24 cellular contexts compared by ENCODE assay signal in the genomic region with DNA sequence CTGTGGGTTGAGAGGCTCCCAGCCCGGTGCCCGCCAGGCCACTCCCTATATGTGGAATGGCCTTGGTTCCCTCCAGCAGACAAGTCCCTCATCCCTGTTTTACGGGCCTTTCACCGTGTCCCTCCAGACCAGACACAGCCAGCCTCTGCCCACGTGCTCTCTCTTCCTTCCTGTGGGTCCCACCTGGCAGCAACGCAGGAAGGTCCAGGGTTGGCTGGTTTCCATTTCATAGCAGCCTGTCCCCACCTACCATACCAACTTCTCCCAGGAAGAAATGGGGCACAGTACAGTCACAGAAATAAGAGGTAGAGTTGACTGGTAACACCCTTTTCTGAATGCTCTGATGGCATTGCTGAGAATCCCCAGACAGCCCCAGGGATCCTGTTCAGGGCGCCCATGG. TPM values are rescaled to one million over a fixed set of nuclear protein-coding genes. Genes with fewer than 3 reads are reported as not detected.
A peak's percentile ranks its signal among the peaks of the same experiment; 100 is the strongest.
DNase-seq lines count a peak whose midpoint lies in the region; ATAC-seq lines count a peak whose summit lies in the region.
"Had no signal": no experiment of that assay in that cellular context is flagged by ENCODE, and none has a peak within 500 bp of the region (broad histone marks: within the 10 kb centered on the region; RNA-seq: fewer than 3 reads in every experiment).

No MANE protein-coding gene starts in this region.

- no peak overlapping the region for H3K4me3 ChIP-seq in CD4-positive, CD25-positive, alpha-beta regulatory T cell (ENCODE audit: low read depth, low read length)
- no peak overlapping the region for H3K4me3 ChIP-seq in naive thymus-derived CD4-positive, alpha-beta T cell (ENCODE audit: low read length)
- H3K4me3 ChIP-seq: adrenal gland, mucosa of descending colon, skin epidermis, transverse colon had no signal

- H3K27ac Mint-ChIP-seq in T-helper 1 cell treated with Interleukin-12 subunit alpha and Interleukin-12 subunit beta and Interleukin-4 antibody, amounts not matched to agents 30 μg/mL and 1 μg/mL, for 36 hours, result peak overlapping the region; percentile 29
- H3K27ac Mint-ChIP-seq in CD4-positive, CD25-positive, alpha-beta regulatory T cell, result peak overlapping the region; percentile 85 to 95 (median 85)
- H3K27ac Mint-ChIP-seq in activated T-helper 17 cell treated with anti-CD3 and anti-CD28 coated beads, Interleukin-2, amount 50 U/mL, for 72 hours, result peak overlapping the region; percentile 85
- H3K27ac Mint-ChIP-seq in naive thymus-derived CD4-positive, alpha-beta T cell, result peak overlapping the region; percentile 58 to 99 (median 87)

- peaks cover 33% of the 10 kb centered on the region for H3K4me1 ChIP-seq in CD4-positive, CD25-positive, alpha-beta regulatory T cell (ENCODE audit: control insufficient read depth, insufficient read depth, low read length, poor library complexity, severe bottlenecking)
- peaks cover 17 to 44% of the 10 kb centered on the region in 2 donors for H3K4me1 ChIP-seq in naive thymus-derived CD4-positive, alpha-beta T cell (ENCODE audit: control insufficient read depth in 2 of 2, insufficient read depth in 2 of 2, low read length in 2 of 2)
- H3K4me1 ChIP-seq: adrenal gland, transverse colon had no signal

- intact Hi-C loops in naive thymus-derived CD4-positive, alpha-beta T cell (cut with micrococcal nuclease), result no loop called here

- peak overlapping the region; percentile 10 for H3K4me3 Mint-ChIP-seq in T-helper 1 cell treated with Interleukin-12 subunit alpha and Interleukin-12 subunit beta and Interleukin-4 antibody, amounts not matched to agents 30 μg/mL and 1 μg/mL, for 36 hours
- H3K4me3 Mint-ChIP-seq in CD4-positive, CD25-positive, alpha-beta regulatory T cell, result peak overlapping the region in 3 of 4 donors; percentile 3 to 70 (median 38)
- peak overlapping the region; percentile 48 for H3K4me3 Mint-ChIP-seq in activated T-helper 17 cell treated with anti-CD3 and anti-CD28 coated beads, Interleukin-2, amount 50 U/mL, for 72 hours
- peak overlapping the region in 4 of 10 donors; percentile 4 to 62 (median 42) for H3K4me3 Mint-ChIP-seq in naive thymus-derived CD4-positive, alpha-beta T cell

- H3K27ac ChIP-seq in CD4-positive, CD25-positive, alpha-beta regulatory T cell (ENCODE audit: insufficient read depth, low read length, poor library complexity, severe bottlenecking), result peak overlapping the region; percentile 33
- H3K27ac ChIP-seq in naive thymus-derived CD4-positive, alpha-beta T cell (ENCODE audit: low read depth, low read length), result no peak overlapping the region
- H3K27ac ChIP-seq: 22Rv1, adrenal gland, HL-60, transverse colon had no signal

- POLR2A ChIA-PET in naive thymus-derived CD4-positive, alpha-beta T cell (lab: Charles Lee), result interaction anchor here (0.8 to 1.6 kb wide), 2 partner anchors 10 to 13 kb away, joined by 3 to 4 read pairs; no protein-coding TSS in a partner anchor

- CTCF ChIA-PET in naive thymus-derived CD4-positive, alpha-beta T cell (lab: Charles Lee), result no interaction called here

- H3K27me3 ChIP-seq in CD4-positive, CD25-positive, alpha-beta regulatory T cell (ENCODE audit: control insufficient read depth, insufficient read depth, low read length), result no peaks in the 10 kb centered on the region
- no peaks in the 10 kb centered on the region for H3K27me3 ChIP-seq in naive thymus-derived CD4-positive, alpha-beta T cell (ENCODE audit: control insufficient read depth in 2 of 2, insufficient read depth in 2 of 2, low read length in 2 of 2)
- H3K27me3 ChIP-seq: adrenal gland, transverse colon had no signal

- DNase-seq in T-helper 1 cell (no peak), AG20443 (ENCODE audit: low spot score) (no peak), Ammon's horn (ENCODE audit: low spot score) (no peak)
- no peak for DNase-seq in CD4-positive, CD25-positive, alpha-beta regulatory T cell
- no peak for DNase-seq in naive thymus-derived CD4-positive, alpha-beta T cell
- DNase-seq: activated CD4-positive, CD25-positive, alpha-beta regulatory T cell treated with anti-CD3 and anti-CD28 coated beads, Interleukin-2, amount 50 U/mL, for 72 hours; activated T-cell treated with anti-CD3 and anti-CD28 coated beads for 4 hours; adrenal gland; C1 segment of cervical spinal cord; DMS79; GOT3; hippocampal formation; kidney glomerular epithelial cell; mucosa of descending colon; NCI-H187 treated with DMSO at 0.1 percent for 48 hours; NCI-H345; NK-92 treated with Interleukin-12 subunit alpha and Interleukin-12 subunit beta, amount 100 ng/mL, for 24 hours; transverse colon had no signal

- H3K27me3 Mint-ChIP-seq in T-helper 1 cell treated with Interleukin-12 subunit alpha and Interleukin-12 subunit beta and Interleukin-4 antibody, amounts not matched to agents 30 μg/mL and 1 μg/mL, for 36 hours (ENCODE audit: low read depth), result no peaks in the 10 kb centered on the region
- no peaks in the 10 kb centered on the region for H3K27me3 Mint-ChIP-seq in CD4-positive, CD25-positive, alpha-beta regulatory T cell
- H3K27me3 Mint-ChIP-seq in activated T-helper 17 cell treated with anti-CD3 and anti-CD28 coated beads, Interleukin-2, amount 50 U/mL, for 72 hours, result no peaks in the 10 kb centered on the region
- H3K27me3 Mint-ChIP-seq in naive thymus-derived CD4-positive, alpha-beta T cell, result no peaks in the 10 kb centered on the region

- H3K9me3 Mint-ChIP-seq in T-helper 1 cell treated with Interleukin-12 subunit alpha and Interleukin-12 subunit beta and Interleukin-4 antibody, amounts not matched to agents 30 μg/mL and 1 μg/mL, for 36 hours, result no peaks in the 10 kb centered on the region
- peaks cover 0 to 2% (median 0%) of the 10 kb centered on the region in 7 donors for H3K9me3 Mint-ChIP-seq in CD4-positive, CD25-positive, alpha-beta regulatory T cell
- H3K9me3 Mint-ChIP-seq in activated T-helper 17 cell treated with anti-CD3 and anti-CD28 coated beads, Interleukin-2, amount 50 U/mL, for 72 hours, result no peaks in the 10 kb centered on the region
- no peaks in the 10 kb centered on the region for H3K9me3 Mint-ChIP-seq in naive thymus-derived CD4-positive, alpha-beta T cell

- H3K4me1 Mint-ChIP-seq in T-helper 1 cell treated with Interleukin-12 subunit alpha and Interleukin-12 subunit beta and Interleukin-4 antibody, amounts not matched to agents 30 μg/mL and 1 μg/mL, for 36 hours (ENCODE audit: low read depth), result peaks cover 44% of the 10 kb centered on the region
- peaks cover 5 to 73% (median 24%) of the 10 kb centered on the region in 4 donors for H3K4me1 Mint-ChIP-seq in CD4-positive, CD25-positive, alpha-beta regulatory T cell
- peaks cover 46% of the 10 kb centered on the region for H3K4me1 Mint-ChIP-seq in activated T-helper 17 cell treated with anti-CD3 and anti-CD28 coated beads, Interleukin-2, amount 50 U/mL, for 72 hours
- peaks cover 19 to 74% (median 60%) of the 10 kb centered on the region in 7 donors for H3K4me1 Mint-ChIP-seq in naive thymus-derived CD4-positive, alpha-beta T cell

- H3K36me3 Mint-ChIP-seq in T-helper 1 cell treated with Interleukin-12 subunit alpha and Interleukin-12 subunit beta and Interleukin-4 antibody, amounts not matched to agents 30 μg/mL and 1 μg/mL, for 36 hours (ENCODE audit: low read depth), result peaks cover 45% of the 10 kb centered on the region
- H3K36me3 Mint-ChIP-seq in CD4-positive, CD25-positive, alpha-beta regulatory T cell, result peaks cover 15% of the 10 kb centered on the region
- H3K36me3 Mint-ChIP-seq in activated T-helper 17 cell treated with anti-CD3 and anti-CD28 coated beads, Interleukin-2, amount 50 U/mL, for 72 hours (ENCODE audit: low read depth), result peaks cover 78% of the 10 kb centered on the region
- H3K36me3 Mint-ChIP-seq in naive thymus-derived CD4-positive, alpha-beta T cell, result peaks cover 8 to 43% (median 19%) of the 10 kb centered on the region in 5 donors

- ATAC-seq in CD4-positive, CD25-positive, alpha-beta regulatory T cell (ENCODE audit: low read depth in 2 of 2), result no peak
- ATAC-seq in activated T-helper 17 cell treated with anti-CD3 and anti-CD28 coated beads, Interleukin-2, amount 50 U/mL, for 72 hours (replicated peaks), result no peak
- ATAC-seq in naive thymus-derived CD4-positive, alpha-beta T cell, result no peak
- ATAC-seq in HG02885 (IDR thresholded peaks at IDR 0.05; ENCODE audit: poor library complexity, unreplicated experiment), result no peak
- ATAC-seq: mucosa of descending colon had no signal

- H3K9me3 ChIP-seq in CD4-positive, CD25-positive, alpha-beta regulatory T cell (ENCODE audit: control insufficient read depth in 2 of 2, low read length in 2 of 2), result no peaks in the 10 kb centered on the region
- H3K9me3 ChIP-seq in naive thymus-derived CD4-positive, alpha-beta T cell (ENCODE audit: control insufficient read depth in 2 of 3, low read length in 3 of 3), result no peaks in the 10 kb centered on the region
- H3K9me3 ChIP-seq: adrenal gland, mucosa of descending colon, transverse colon had no signal

- peaks cover 51% of the 10 kb centered on the region for H3K36me3 ChIP-seq in CD4-positive, CD25-positive, alpha-beta regulatory T cell (ENCODE audit: control insufficient read depth, insufficient read depth, low read length)
- peaks cover 4 to 55% (median 4%) of the 10 kb centered on the region in 3 experiments for H3K36me3 ChIP-seq in naive thymus-derived CD4-positive, alpha-beta T cell (ENCODE audit: control insufficient read depth in 2 of 3, insufficient read depth in 3 of 3, low read length in 3 of 3)

RNA-seq across cellular contexts. Expression of a gene that starts 34.9 kb away (rescaled TPM):
- 9.4 TPM for total RNA-seq in CD4-positive, CD25-positive, alpha-beta regulatory T cell
- polyA plus RNA-seq in CD4-positive, CD25-positive, alpha-beta regulatory T cell, result 10 to 100 TPM in 3 of 4 donors, 1 to 10 TPM in 1; 8.9 to 19.3 (median 16.0) TPM
- total RNA-seq in activated T-helper 17 cell treated with anti-CD3 and anti-CD28 coated beads, Interleukin-2, amount 50 U/mL, for 72 hours, result 10 to 100 TPM; 20.6 to 24.5 TPM
- total RNA-seq in naive thymus-derived CD4-positive, alpha-beta T cell, result 10 to 100 TPM in 3 of 5 experiments, 1 to 10 TPM in 2; 6.2 to 13.9 (median 12.1) TPM
- polyA plus RNA-seq in naive thymus-derived CD4-positive, alpha-beta T cell, result 10 to 100 TPM; 11.0 to 16.4 TPM

Comparison
In these comparisons a context has a peak if more than half of its experiments do, and no peak if none do; other contexts are left out.
1. H3K27ac Mint-ChIP-seq: peak in every context shown above with its lines; median percentile 87 in naive thymus-derived CD4-positive, alpha-beta T cell; 85 in CD4-positive, CD25-positive, alpha-beta regulatory T cell; 85 in activated T-helper 17 cell treated with anti-CD3 and anti-CD28 coated beads, Interleukin-2, amount 50 U/mL, for 72 hours; 29 in T-helper 1 cell treated with Interleukin-12 subunit alpha and Interleukin-12 subunit beta and Interleukin-4 antibody, amounts not matched to agents 30 μg/mL and 1 μg/mL, for 36 hours.